In genomic region chr10:129380279-129380678, GRCh38 we compare ENCODE assay signal across 5 cellular contexts.
"Had no signal": no experiment of that assay in that cellular context is flagged by ENCODE, and none has a peak within 500 bp of the region (broad histone marks: within the 10 kb centered on the region; RNA-seq: fewer than 3 reads in every experiment).

No MANE protein-coding gene starts in this region.

- FAIRE-seq: HepG2, HTR-8/SVneo, K562 had no signal

- H3K27ac ChIP-seq: HL-60 had no signal

- DNase-seq: IMR-90 had no signal

- H3K4me3 ChIP-seq: K562 had no signal
